ENCODE assay signal across 12 cellular contexts in the genomic region with DNA sequence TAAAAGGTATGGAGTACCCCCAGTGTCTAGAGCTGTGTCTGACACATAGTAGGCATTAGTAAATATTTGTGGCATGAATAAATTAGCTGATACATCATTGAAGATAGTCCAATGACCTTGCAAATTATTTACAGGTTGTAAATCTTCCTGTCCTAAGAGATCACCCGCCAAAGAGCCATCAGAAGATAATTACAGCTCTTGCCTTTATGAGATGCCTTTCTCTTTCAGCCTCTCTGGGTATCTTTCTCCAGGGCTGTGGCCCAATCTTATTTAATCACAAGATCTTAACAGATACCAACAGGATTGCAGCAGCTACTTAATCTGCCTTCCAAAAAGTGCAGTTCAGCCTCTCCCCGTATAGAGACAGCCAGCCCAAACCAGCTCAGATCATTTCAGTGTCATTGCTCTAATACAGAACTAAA. TPM values are rescaled to one million over a fixed set of nuclear protein-coding genes. Genes with fewer than 3 reads are reported as not detected.
A peak's percentile ranks its signal among the peaks of the same experiment; 100 is the strongest.
DNase-seq lines count a peak whose midpoint lies in the region; ATAC-seq, FAIRE-seq and TF ChIP-seq lines count a peak whose summit lies in the region.
"Had no signal": no experiment of that assay in that cellular context is flagged by ENCODE, and none has a peak within 500 bp of the region (broad histone marks: within the 10 kb centered on the region; RNA-seq: fewer than 3 reads in every experiment).

No MANE protein-coding gene starts in this region.

- no peak overlapping the region for H3K9ac ChIP-seq in mucosa of rectum (ENCODE audit: low read depth in 1 of 2, low read length in 2 of 2)

- no peaks in the 10 kb centered on the region for H3K27me3 Mint-ChIP-seq in chondrocyte (ENCODE audit: low read depth)

- H3K4me1 ChIP-seq in heart right ventricle, result peaks cover 18 to 82% (median 64%) of the 10 kb centered on the region in 9 donors
- H3K4me1 ChIP-seq in mucosa of rectum (ENCODE audit: control insufficient read depth in 2 of 2, insufficient read depth in 2 of 2, low read length in 2 of 2), result peaks cover 26 to 30% of the 10 kb centered on the region in 2 donors
- H3K4me1 ChIP-seq in vagina, result peaks cover 93% of the 10 kb centered on the region
- peaks cover 0 to 8% (median 3%) of the 10 kb centered on the region in 4 donors for H3K4me1 ChIP-seq in right lobe of liver

- peaks cover 17% of the 10 kb centered on the region for H3K36me3 Mint-ChIP-seq in chondrocyte (ENCODE audit: low read depth)
- H3K36me3 Mint-ChIP-seq: natural killer cell had no signal

- H3K4me1 Mint-ChIP-seq in chondrocyte (ENCODE audit: low read depth), result peaks cover 94% of the 10 kb centered on the region
- H3K4me1 Mint-ChIP-seq: B cell, natural killer cell had no signal

- intact Hi-C loops in heart right ventricle (cut with DNase I), result loop anchor here in 1 of 10 donors (5.0 kb wide), 1 partner anchor 37 kb away; no protein-coding TSS in a partner anchor
- intact Hi-C loops in Right ventricle myocardium superior (cut with DNase I), result no loop called here
- intact Hi-C loops in vagina (cut with DNase I), result loop anchor here (5.0 kb wide), 1 partner anchor 1538 kb away; no protein-coding TSS in a partner anchor
- intact Hi-C loops in right lobe of liver (cut with DNase I), result no loop called here

- H3K9me3 ChIP-seq in heart right ventricle (no peaks in the 10 kb centered on the region), mucosa of rectum (ENCODE audit: control insufficient read depth in 2 of 2, low read length in 2 of 2) (no peaks in the 10 kb centered on the region), vagina (no peaks in the 10 kb centered on the region), right lobe of liver (no peaks in the 10 kb centered on the region)

- no peak overlapping the region for H3K4me3 ChIP-seq in heart right ventricle
- no peak overlapping the region for H3K4me3 ChIP-seq in mucosa of rectum (ENCODE audit: low read length in 2 of 2)
- no peak overlapping the region for H3K4me3 ChIP-seq in vagina
- no peak overlapping the region for H3K4me3 ChIP-seq in right lobe of liver

- no peaks in the 10 kb centered on the region for H3K9me3 Mint-ChIP-seq in chondrocyte (ENCODE audit: low read depth)
- H3K9me3 Mint-ChIP-seq: natural killer cell had no signal

- no peak for FAIRE-seq in GM12892 (lab: Jason Lieb, UNC)

- H3K27ac Mint-ChIP-seq in chondrocyte (ENCODE audit: unreplicated experiment), result peak overlapping the region; percentile 100
- H3K27ac Mint-ChIP-seq: B cell, natural killer cell had no signal

- TF ChIP-seq POLR2A in vagina (IDR thresholded peaks at IDR 0.05), result no peak
- TF ChIP-seq POLR2A in right lobe of liver (IDR thresholded peaks at IDR 0.05), result no peak
- TF ChIP-seq POLR2A in GM12892 (IDR thresholded peaks at IDR 0.05; ENCODE audit: low read depth, low read length), result no peak

- peak overlapping the region in 7 of 10 donors; percentile 9 to 98 (median 97) for H3K27ac ChIP-seq in heart right ventricle
- H3K27ac ChIP-seq in mucosa of rectum (ENCODE audit: low read depth in 2 of 2, low read length in 2 of 2), result peak overlapping the region; percentile 17 to 50
- peak overlapping the region; percentile 99 for H3K27ac ChIP-seq in vagina
- no peak overlapping the region for H3K27ac ChIP-seq in right lobe of liver

- ATAC-seq in heart right ventricle (no peak), Right ventricle myocardium superior (ENCODE audit: poor library complexity) (no peak), right lobe of liver (no peak), HG02571 (IDR thresholded peaks at IDR 0.05; ENCODE audit: unreplicated experiment) (no peak)
- ATAC-seq: natural killer cell had no signal

- H3K4me3 Mint-ChIP-seq in chondrocyte (ENCODE audit: unreplicated experiment), result no peak overlapping the region
- H3K4me3 Mint-ChIP-seq: B cell, natural killer cell had no signal

- no peak for TF ChIP-seq CTCF in heart right ventricle (IDR thresholded peaks at IDR 0.05)
- no peak for TF ChIP-seq CTCF in chondrocyte (IDR thresholded peaks at IDR 0.05)
- no peak for TF ChIP-seq CTCF in vagina (IDR thresholded peaks at IDR 0.05)
- no peak for TF ChIP-seq CTCF in right lobe of liver (IDR thresholded peaks at IDR 0.05)

- WGBS in heart right ventricle, 2 donors, result 77 to 88% methylated on average over 2 of the region's 2 CpGs
- WGBS in right lobe of liver (ENCODE audit: insufficient coverage, low coverage, low lambda C conversion rate, missing lambda C conversion rate), result 85% methylated on average over 2 of the region's 2 CpGs

- peaks cover 0 to 12% (median 0%) of the 10 kb centered on the region in 9 donors for H3K36me3 ChIP-seq in heart right ventricle
- peaks cover 0 to 5% of the 10 kb centered on the region in 2 donors for H3K36me3 ChIP-seq in mucosa of rectum (ENCODE audit: control insufficient read depth in 2 of 2, insufficient read depth in 2 of 2, low read length in 2 of 2)
- no peaks in the 10 kb centered on the region for H3K36me3 ChIP-seq in vagina
- H3K36me3 ChIP-seq in right lobe of liver, result no peaks in the 10 kb centered on the region

- H3K27me3 ChIP-seq in heart right ventricle, result no peaks in the 10 kb centered on the region
- H3K27me3 ChIP-seq in mucosa of rectum (ENCODE audit: control insufficient read depth in 2 of 2, insufficient read depth in 2 of 2, low read length in 2 of 2), result no peaks in the 10 kb centered on the region
- no peaks in the 10 kb centered on the region for H3K27me3 ChIP-seq in vagina
- H3K27me3 ChIP-seq in right lobe of liver, result no peaks in the 10 kb centered on the region

- DNase-seq in heart right ventricle (no peak), Right ventricle myocardium superior (no peak), chondrocyte (ENCODE audit: low spot score) (no peak), vagina (ENCODE audit: extremely low spot score in 2 of 2) (no peak), right lobe of liver (no peak), GM12892 (ENCODE audit: insufficient read length) (no peak)
- DNase-seq: natural killer cell, NCI-H2107, T-helper 9 cell had no signal

RNA-seq across cellular contexts. Expression of a gene that starts 41.5 kb away (rescaled TPM):
- total RNA-seq in heart right ventricle (10 to 100 TPM; 21.7 to 54.6 (median 41.6) TPM), Right ventricle myocardium superior (30.4 TPM), chondrocyte (291 to 526 TPM (median 524 TPM) in 3 replicates), vagina (107 TPM), right lobe of liver (10 to 100 TPM in 1 of 6 experiments, 1 to 10 TPM in 5; 1.9 to 14.6 (median 3.2) TPM)
- polyA plus RNA-seq in heart right ventricle, result 10 to 100 TPM; 14.5 to 32.4 TPM
- polyA plus RNA-seq in GM12892 (2012; ENCODE audit: missing spikeins), result 0.13 TPM

RNA-seq across cellular contexts. Expression of a gene that starts 55.8 kb away (rescaled TPM):
- total RNA-seq in heart right ventricle (1 to 10 TPM in 2 of 10 donors, under 1 TPM in 5, not detected in 3; 0.13 to 4.4 (median 0.51) TPM), Right ventricle myocardium superior (0.59 TPM), chondrocyte (7.5 to 9.3 TPM (median 8.4 TPM) in 3 replicates), vagina (3.2 TPM), right lobe of liver (under 1 TPM in 5 of 6 experiments, not detected in 1; 0.16 to 0.56 (median 0.43) TPM)
- under 1 TPM; 0.20 to 0.22 TPM for polyA plus RNA-seq in heart right ventricle
- polyA plus RNA-seq in GM12892 (2012; ENCODE audit: missing spikeins), result 26.9 TPM

Comparison
In these comparisons a context has a peak if more than half of its experiments do, and no peak if none do; other contexts are left out.
1. H3K27ac ChIP-seq: peak in heart right ventricle (7 of 10), mucosa of rectum (2 of 2) and vagina (single experiment); none in right lobe of liver (0 of 3).